Comparison of ENCODE assay signal across 10 cellular contexts in genomic region chr6:159169557-159170332, GRCh38. TPM values are rescaled to one million over a fixed set of nuclear protein-coding genes. Genes with fewer than 3 reads are reported as not detected.
DNase-seq lines count a peak whose midpoint lies in the region; ATAC-seq and TF ChIP-seq lines count a peak whose summit lies in the region.
"Had no signal": no experiment of that assay in that cellular context is flagged by ENCODE, and none has a peak within 500 bp of the region (broad histone marks: within the 10 kb centered on the region; RNA-seq: fewer than 3 reads in every experiment).

No MANE protein-coding gene starts in this region.

- TF ChIP-seq CTCF in fibroblast of villous mesenchyme (IDR thresholded peaks at IDR 0.05; ENCODE audit: insufficient read depth, low read depth, low read length) (no peak), prostate gland (IDR thresholded peaks at IDR 0.05) (no peak)

- no peak for TF ChIP-seq POLR2A in prostate gland (IDR thresholded peaks at IDR 0.05)

- intact Hi-C loops in prostate gland (cut with DNase I): no loop called here

- H3K4me3 ChIP-seq in fibroblast of villous mesenchyme (ENCODE audit: low read depth, low read length): peak overlapping the region; percentile 7
- peak overlapping the region; percentile 2 for H3K4me3 ChIP-seq in prostate gland

- ATAC-seq in HG02610 (IDR thresholded peaks at IDR 0.05; ENCODE audit: unreplicated experiment): peak; percentile 20

- no peaks in the 10 kb centered on the region for H3K4me1 ChIP-seq in prostate gland (replicated peaks)

- peaks cover 29% of the 10 kb centered on the region for H3K27me3 ChIP-seq in prostate gland (replicated peaks; ENCODE audit: insufficient read depth)

- peak; percentile 8 for DNase-seq in DMS79 (lab: John Stamatoyannopoulos, UW)
- DNase-seq in activated CD4-positive, alpha-beta T cell treated with anti-CD3 and anti-CD28 coated beads, Interleukin-2, amount 50 U/mL, for 1 hour: peak; percentile 6
- peak; percentile 13 for DNase-seq in fibroblast of villous mesenchyme (ENCODE audit: low read depth)
- no peak for DNase-seq in prostate gland (ENCODE audit: low spot score)
- DNase-seq in ACHN: no peak
- no peak for DNase-seq in NCI-H1436 treated with DMSO at 0.1 percent for 48 hours (lab: John Stamatoyannopoulos, UW)
- DNase-seq in GM19238 (ENCODE audit: insufficient read length, low spot score): no peak

- no peaks in the 10 kb centered on the region for H3K36me3 ChIP-seq in prostate gland

- no peak overlapping the region for H3K27ac ChIP-seq in prostate gland
- H3K27ac ChIP-seq: KMS-11 had no signal

- in situ Hi-C loops in ACHN (cut with HindIII; ENCODE audit: low pct_ligation_motif_present, low pct_unique_long_range_greater_than_20kb, low sequenced_read_pairs): no loop called here

- no peaks in the 10 kb centered on the region for H3K9me3 ChIP-seq in prostate gland

- 1% methylated on average over 76 of the region's 87 CpGs for WGBS in prostate gland

RNA-seq across cellular contexts. Expression of gene FNDC1, which starts 0.5 kb away (rescaled TPM):
- total RNA-seq in fibroblast of villous mesenchyme (under 0.01 TPM in 2 replicates), prostate gland (under 1 TPM; 0.09 to 0.51 TPM)
- total RNA-seq: mononuclear cell had no signal

Comparison
In these comparisons a context has a peak if more than half of its experiments do, and no peak if none do; other contexts are left out.
1. DNase-seq: peak in DMS79 (single experiment), activated CD4-positive, alpha-beta T cell treated with anti-CD3 and anti-CD28 coated beads, Interleukin-2, amount 50 U/mL, for 1 hour (single experiment) and fibroblast of villous mesenchyme (single experiment); none in prostate gland (single experiment), ACHN (single experiment), NCI-H1436 treated with DMSO at 0.1 percent for 48 hours (single experiment) and GM19238 (single experiment).